9 cellular contexts compared by ENCODE assay signal in the genomic region with DNA sequence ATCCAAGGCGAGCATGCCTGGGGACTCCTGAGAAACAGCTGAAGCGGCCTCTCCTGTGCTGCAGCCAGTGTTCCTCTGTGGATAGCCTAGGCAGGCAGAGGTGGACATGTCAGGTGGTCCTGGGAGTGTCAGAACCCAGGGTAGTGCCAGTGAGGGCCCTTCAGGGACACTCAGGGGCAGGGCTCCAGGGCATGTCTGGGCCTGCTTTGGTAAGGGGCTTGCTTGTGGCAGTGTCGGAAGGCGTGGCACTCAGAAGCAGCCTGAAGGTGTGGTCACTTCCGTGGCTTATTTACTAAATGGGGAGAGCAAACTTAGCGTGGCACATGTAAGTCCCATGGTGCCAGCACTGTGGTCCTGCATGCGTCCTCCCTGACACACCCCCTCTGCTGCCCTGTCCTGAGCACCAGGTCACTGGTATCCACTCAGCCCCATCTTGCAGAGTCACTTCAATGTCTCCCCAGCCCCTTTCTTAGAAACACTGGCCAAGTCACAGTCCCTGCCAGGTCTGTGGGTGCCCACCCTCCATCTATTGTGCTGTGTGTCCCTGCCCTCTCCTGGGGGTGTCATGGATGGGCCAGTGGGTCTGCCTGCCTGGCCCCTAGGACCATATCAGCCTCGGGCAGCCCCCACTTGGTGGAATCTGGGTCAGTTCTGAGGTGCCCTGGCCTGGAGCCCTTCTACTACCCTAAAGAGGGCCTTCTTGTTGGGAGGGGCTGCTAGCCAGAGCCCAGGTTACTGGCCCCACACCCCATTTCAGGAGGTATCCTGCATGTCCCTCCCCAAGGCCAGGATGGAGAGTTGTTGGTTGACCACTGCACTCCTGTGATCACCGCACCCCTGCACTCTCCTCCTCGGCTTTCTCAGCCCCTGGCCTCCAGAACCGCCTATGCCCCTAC. TPM values are rescaled to one million over a fixed set of nuclear protein-coding genes. Genes with fewer than 3 reads are reported as not detected.
A peak's percentile ranks its signal among the peaks of the same experiment; 100 is the strongest.
DNase-seq lines count a peak whose midpoint lies in the region; ATAC-seq and TF ChIP-seq lines count a peak whose summit lies in the region.
"Had no signal": no experiment of that assay in that cellular context is flagged by ENCODE, and none has a peak within 500 bp of the region (broad histone marks: within the 10 kb centered on the region; RNA-seq: fewer than 3 reads in every experiment).

No MANE protein-coding gene starts in this region.

- peaks cover 30 to 71% (median 43%) of the 10 kb centered on the region in 11 experiments for H3K36me3 ChIP-seq in BLaER1 treated with 17β-estradiol and CSF1 and Interleukin-3, amounts not matched to agents 10 nM and 100 nM
- H3K36me3 ChIP-seq in osteoblast (ENCODE audit: insufficient read depth, low read length) (peaks cover 14% of the 10 kb centered on the region), GM23248 (ENCODE audit: low read depth) (no peaks in the 10 kb centered on the region; the same call in 1 of the 2 replicates), Karpas-422 (ENCODE audit: insufficient read depth, low read length) (no peaks in the 10 kb centered on the region)

- H3K4me1 Mint-ChIP-seq in chondrocyte (ENCODE audit: low read depth): peaks cover 25% of the 10 kb centered on the region

- no peak overlapping the region for H3K4me3 ChIP-seq in BLaER1 treated with 17β-estradiol and CSF1 and Interleukin-3, amounts not matched to agents 10 nM and 100 nM
- H3K4me3 ChIP-seq in osteoblast (ENCODE audit: insufficient read depth, low read length) (no peak overlapping the region), GM23248 (no peak overlapping the region), Karpas-422 (ENCODE audit: low read length) (no peak overlapping the region)

- no peak overlapping the region for H3K4me3 Mint-ChIP-seq in chondrocyte (ENCODE audit: unreplicated experiment)

- H3K36me3 Mint-ChIP-seq in chondrocyte (ENCODE audit: low read depth): peaks cover 5% of the 10 kb centered on the region

- H3K27me3 Mint-ChIP-seq in chondrocyte (ENCODE audit: low read depth): no peaks in the 10 kb centered on the region

- H3K27ac ChIP-seq in BLaER1 treated with 17β-estradiol and CSF1 and Interleukin-3, amounts not matched to agents 10 nM and 100 nM: peak overlapping the region in 7 of 11 experiments; percentile 13 to 47 (median 27); a peak in 11 of 22 replicates
- H3K27ac ChIP-seq in osteoblast (ENCODE audit: low read depth, low read length) (peak overlapping the region; percentile 11), GM23248 (no peak overlapping the region), Karpas-422 (ENCODE audit: low read length) (no peak overlapping the region)

- no peaks in the 10 kb centered on the region for H3F3A ChIP-seq in GM23248 (ENCODE audit: insufficient read depth)

- H3K9ac ChIP-seq in BLaER1 treated with 17β-estradiol and CSF1 and Interleukin-3, amounts not matched to agents 10 nM and 100 nM: peak overlapping the region in 8 of 11 experiments; percentile 11 to 51 (median 26); a peak in 7 of 22 replicates
- no peak overlapping the region; the same call in 1 of the 2 replicates for H3K9ac ChIP-seq in GM23248
- H3K9ac ChIP-seq in Karpas-422 (ENCODE audit: low read length): no peak overlapping the region

- TF ChIP-seq CTCF in GM13976 (IDR thresholded peaks at IDR 0.05; ENCODE audit: borderline replicate concordance, control extremely low read depth, extremely low read depth, insufficient read depth, missing control alignments): no peak
- no peak for TF ChIP-seq CTCF in chondrocyte (IDR thresholded peaks at IDR 0.05)
- no peak for TF ChIP-seq CTCF in osteoblast (IDR thresholded peaks at IDR 0.05; ENCODE audit: extremely low read depth, low read depth, low read length)

- peak; percentile 27 for DNase-seq in GM13976 (ENCODE audit: low spot score)
- DNase-seq in chondrocyte (ENCODE audit: low spot score): peak; percentile 61
- peak; percentile 62 for DNase-seq in osteoblast (ENCODE audit: insufficient read length, low spot score, missing footprints)
- no peak for DNase-seq in GM23248
- no peak for DNase-seq in activated effector memory CD4-positive, alpha-beta T cell treated with Interleukin-2 at 50 U/mL for 16 hours
- DNase-seq in Karpas-422: no peak
- DNase-seq: NCI-H526 had no signal

- ATAC-seq in HG03520 (IDR thresholded peaks at IDR 0.05; ENCODE audit: unreplicated experiment): no peak

- no peaks in the 10 kb centered on the region for H3K9me3 Mint-ChIP-seq in chondrocyte (ENCODE audit: low read depth)

- H3K79me2 ChIP-seq in osteoblast (ENCODE audit: insufficient read depth, low read length) (peaks cover 72% of the 10 kb centered on the region), GM23248 (ENCODE audit: insufficient read depth) (peaks cover 67% of the 10 kb centered on the region), Karpas-422 (ENCODE audit: low read length) (peaks cover 55% of the 10 kb centered on the region)

- peak overlapping the region in 3 of 11 experiments; percentile 34 to 47 (median 37); a peak in 2 of 22 replicates for H3K4me2 ChIP-seq in BLaER1 treated with 17β-estradiol and CSF1 and Interleukin-3, amounts not matched to agents 10 nM and 100 nM
- H3K4me2 ChIP-seq in osteoblast (ENCODE audit: insufficient read depth, low read length) (no peak overlapping the region), GM23248 (ENCODE audit: unreplicated experiment) (no peak overlapping the region), Karpas-422 (ENCODE audit: low read depth, low read length, poor library complexity, severe bottlenecking) (no peak overlapping the region)

- H2AFZ ChIP-seq in osteoblast (ENCODE audit: low read length) (no peak overlapping the region), GM23248 (no peak overlapping the region), Karpas-422 (ENCODE audit: low read length) (no peak overlapping the region)

- no peak overlapping the region for H3K27ac Mint-ChIP-seq in chondrocyte (ENCODE audit: unreplicated experiment)

- peaks cover 30 to 57% (median 42%) of the 10 kb centered on the region in 10 experiments for H3K4me1 ChIP-seq in BLaER1 treated with 17β-estradiol and CSF1 and Interleukin-3, amounts not matched to agents 10 nM and 100 nM
- H3K4me1 ChIP-seq in osteoblast (ENCODE audit: insufficient read depth, low read length): peaks cover 2% of the 10 kb centered on the region
- H3K4me1 ChIP-seq in GM23248 (ENCODE audit: insufficient read depth): 0 out of 2 replicates have a peak, but pooled peaks cover 4% of the 10 kb centered on the region
- peaks cover 37% of the 10 kb centered on the region for H3K4me1 ChIP-seq in Karpas-422 (ENCODE audit: low read length)

- no peaks in the 10 kb centered on the region for H3K27me3 ChIP-seq in BLaER1 treated with 17β-estradiol and CSF1 and Interleukin-3, amounts not matched to agents 10 nM and 100 nM
- H3K27me3 ChIP-seq in osteoblast (ENCODE audit: insufficient read depth, low read length) (no peaks in the 10 kb centered on the region), GM23248 (replicated peaks; ENCODE audit: insufficient read depth) (no peaks in the 10 kb centered on the region), Karpas-422 (ENCODE audit: low read length) (no peaks in the 10 kb centered on the region)

- in situ Hi-C loops in GM13976 (cut with MboI; ENCODE audit: low sequenced_read_pairs, unreplicated experiment): loop anchor here (25.0 kb wide), 1 partner anchor 168 kb away; a partner anchor contains a TSS
- in situ Hi-C loops in GM23248 (cut with MboI): no loop called here

- H4K20me1 ChIP-seq in BLaER1 treated with 17β-estradiol and CSF1 and Interleukin-3, amounts not matched to agents 10 nM and 100 nM: peaks cover 43 to 78% (median 62%) of the 10 kb centered on the region in 11 experiments; a peak in 21 of 22 replicates
- H4K20me1 ChIP-seq in osteoblast (ENCODE audit: insufficient read depth, low read length) (peaks cover 35% of the 10 kb centered on the region), GM23248 (ENCODE audit: insufficient read depth) (no peaks in the 10 kb centered on the region), Karpas-422 (ENCODE audit: insufficient read depth, low read depth, low read length) (peaks cover 7% of the 10 kb centered on the region)

- no peaks in the 10 kb centered on the region for H3K9me2 ChIP-seq in GM23248 (ENCODE audit: insufficient read depth)
- no peaks in the 10 kb centered on the region for H3K9me2 ChIP-seq in Karpas-422 (replicated peaks; ENCODE audit: insufficient read depth, low read length)

- H3K9me3 ChIP-seq in BLaER1 treated with 17β-estradiol and CSF1 and Interleukin-3, amounts not matched to agents 10 nM and 100 nM (replicated peaks in 1 of 11): no peaks in the 10 kb centered on the region
- H3K9me3 ChIP-seq in osteoblast (ENCODE audit: low read depth, low read length) (no peaks in the 10 kb centered on the region), GM23248 (ENCODE audit: low read depth) (no peaks in the 10 kb centered on the region), Karpas-422 (ENCODE audit: low read length) (no peaks in the 10 kb centered on the region)

- 87 to 96% methylated on average over 11 of the region's 11 CpGs for WGBS in GM23248 (ENCODE audit: low coverage in 1 of 2, low lambda C conversion rate in 2 of 2, missing lambda C conversion rate in 2 of 2), 2 experiments

RNA-seq across cellular contexts. Expression of a gene that starts 6.4 kb away (rescaled TPM):
- total RNA-seq in chondrocyte (68.5 to 73.5 TPM (median 72.6 TPM) in 3 replicates), osteoblast (18.8 and 19.4 TPM in 2 replicates)
- total RNA-seq in GM23248 (2014; rRNA removed; shearing (Covaris generic)): 9.7 and 12.4 TPM in 2 replicates
- polyA plus RNA-seq in GM23248 (2016; fragmentation: Nextera tagmentation; extraction: Ambion mirVana): 6.1 and 7.8 TPM in 2 replicates
- total RNA-seq in Karpas-422 (2014; rRNA removed; shearing (Covaris generic); ENCODE audit: low replicate concordance): 16.2 and 19.9 TPM in 2 replicates

RNA-seq across cellular contexts. Expression of a gene that starts 41.4 kb away (rescaled TPM):
- total RNA-seq in chondrocyte (1,108 to 1,479 TPM (median 1,462 TPM) in 3 replicates), osteoblast (1,505 and 1,612 TPM in 2 replicates)
- 2,655 and 2,752 TPM in 2 replicates for total RNA-seq in GM23248 (2014; rRNA removed; shearing (Covaris generic))
- 3,114 and 3,141 TPM in 2 replicates for polyA plus RNA-seq in GM23248 (2016; fragmentation: Nextera tagmentation; extraction: Ambion mirVana)
- 2,370 and 3,564 TPM in 2 replicates for total RNA-seq in Karpas-422 (2014; rRNA removed; shearing (Covaris generic); ENCODE audit: low replicate concordance)

Comparison
In these comparisons a context has a peak if more than half of its experiments do, and no peak if none do; other contexts are left out.
1. H3K27ac ChIP-seq: peak in BLaER1 treated with 17β-estradiol and CSF1 and Interleukin-3, amounts not matched to agents 10 nM and 100 nM (7 of 11) and osteoblast (single experiment); none in GM23248 (single experiment) and Karpas-422 (single experiment).
2. H3K9ac ChIP-seq: peak in BLaER1 treated with 17β-estradiol and CSF1 and Interleukin-3, amounts not matched to agents 10 nM and 100 nM (8 of 11); none in GM23248 (single experiment) and Karpas-422 (single experiment).
3. DNase-seq: peak in GM13976 (single experiment), chondrocyte (single experiment) and osteoblast (single experiment); none in GM23248 (single experiment), activated effector memory CD4-positive, alpha-beta T cell treated with Interleukin-2 at 50 U/mL for 16 hours (single experiment) and Karpas-422 (single experiment).